Comparison of ENCODE assay signal across 23 cellular contexts in genomic region chr3:193095366-193095765, GRCh38.
DNase-seq lines count a peak whose midpoint lies in the region; ATAC-seq and TF ChIP-seq lines count a peak whose summit lies in the region.
"Had no signal": no experiment of that assay in that cellular context is flagged by ENCODE, and none has a peak within 500 bp of the region (broad histone marks: within the 10 kb centered on the region; RNA-seq: fewer than 3 reads in every experiment).

No MANE protein-coding gene starts in this region.

- no peak overlapping the region for H3K4me3 Mint-ChIP-seq in mesothelial cell of epicardium
- H3K4me3 Mint-ChIP-seq: activated CD4-positive, alpha-beta T cell treated with anti-CD3 and anti-CD28 coated beads for 36 hours; activated CD8-positive, alpha-beta memory T cell treated with anti-CD3 and anti-CD28 coated beads, Interleukin-2, amount 10 ng/mL, durations not matched to agents 7 days and 5 days; activated naive CD8-positive, alpha-beta T cell treated with anti-CD3 and anti-CD28 coated beads, Interleukin-2, amount 50 U/mL, for 24 hours; central memory CD8-positive, alpha-beta T cell; immature natural killer cell; naive thymus-derived CD8-positive, alpha-beta T cell had no signal

- TF ChIP-seq POLR2A in esophagus squamous epithelium (IDR thresholded peaks at IDR 0.05): no peak

- intact Hi-C loops in esophagus squamous epithelium (cut with DNase I): no loop called here

- no peaks in the 10 kb centered on the region for H3K36me3 Mint-ChIP-seq in mesothelial cell of epicardium
- H3K36me3 Mint-ChIP-seq: activated CD8-positive, alpha-beta memory T cell treated with anti-CD3 and anti-CD28 coated beads, Interleukin-2, amount 10 ng/mL, durations not matched to agents 7 days and 5 days; immature natural killer cell had no signal

- no peaks in the 10 kb centered on the region for H3K4me1 ChIP-seq in BE2C
- no peaks in the 10 kb centered on the region for H3K4me1 ChIP-seq in esophagus squamous epithelium
- H3K4me1 ChIP-seq: BLaER1, heart left ventricle had no signal

- DNase-seq in NCI-H187 treated with DMSO at 0.1 percent for 48 hours (lab: John Stamatoyannopoulos, UW) (peak; percentile 4), NCI-H187 (lab: John Stamatoyannopoulos, UW) (no peak), RPMI7951 (ENCODE audit: low read depth) (peak; percentile 5), kidney epithelial cell (ENCODE audit: low read depth) (peak; percentile 45), BE2C (no peak), mesothelial cell of epicardium (ENCODE audit: low spot score in 2 of 2, unreplicated experiment in 2 of 2) (no peak), esophagus squamous epithelium (lab: John Stamatoyannopoulos, UW) (no peak)
- DNase-seq: 8988T; activated CD4-positive, alpha-beta T cell treated with anti-CD3 and anti-CD28 coated beads for 36 hours; activated CD8-positive, alpha-beta memory T cell treated with anti-CD3 and anti-CD28 coated beads, Interleukin-2, amount 10 ng/mL, durations not matched to agents 7 days and 5 days; activated naive CD8-positive, alpha-beta T cell treated with anti-CD3 and anti-CD28 coated beads, Interleukin-2, amount 50 U/mL, for 24 hours; DMS153; effector CD8-positive, alpha-beta T cell; immature natural killer cell; mammary epithelial cell; naive thymus-derived CD8-positive, alpha-beta T cell; RPMI8226; small intestine; stimulated activated CD4-positive, alpha-beta T cell treated with anti-CD3 and anti-CD28 coated beads, Interleukin-4, amount 100 ng/mL, for 1 hour had no signal

- H3K36me3 ChIP-seq in kidney epithelial cell (ENCODE audit: control insufficient read depth, insufficient read depth, low read length): no peaks in the 10 kb centered on the region
- H3K36me3 ChIP-seq in BE2C: no peaks in the 10 kb centered on the region
- no peaks in the 10 kb centered on the region for H3K36me3 ChIP-seq in esophagus squamous epithelium
- H3K36me3 ChIP-seq: BLaER1, heart left ventricle had no signal

- ATAC-seq in HG03280 (IDR thresholded peaks at IDR 0.05; ENCODE audit: unreplicated experiment): no peak
- ATAC-seq: activated CD4-positive, alpha-beta T cell treated with anti-CD3 and anti-CD28 coated beads for 36 hours; activated CD8-positive, alpha-beta memory T cell treated with anti-CD3 and anti-CD28 coated beads, Interleukin-2, amount 10 ng/mL, durations not matched to agents 7 days and 5 days; activated naive CD8-positive, alpha-beta T cell treated with anti-CD3 and anti-CD28 coated beads, Interleukin-2, amount 50 U/mL, for 24 hours; heart left ventricle; naive thymus-derived CD8-positive, alpha-beta T cell had no signal

- no peaks in the 10 kb centered on the region for H3K9me3 ChIP-seq in BE2C
- H3K9me3 ChIP-seq in esophagus squamous epithelium: no peaks in the 10 kb centered on the region
- H3K9me3 ChIP-seq: BLaER1, heart left ventricle had no signal

- no peaks in the 10 kb centered on the region for H3K27me3 Mint-ChIP-seq in mesothelial cell of epicardium (ENCODE audit: low read depth)
- H3K27me3 Mint-ChIP-seq: activated CD4-positive, alpha-beta T cell treated with anti-CD3 and anti-CD28 coated beads for 36 hours; activated CD8-positive, alpha-beta memory T cell treated with anti-CD3 and anti-CD28 coated beads, Interleukin-2, amount 10 ng/mL, durations not matched to agents 7 days and 5 days; central memory CD8-positive, alpha-beta T cell had no signal

- peaks cover 3% of the 10 kb centered on the region for H3K9me3 Mint-ChIP-seq in mesothelial cell of epicardium

- H3K4me3 ChIP-seq in kidney epithelial cell (ENCODE audit: low read depth, low read length) (no peak overlapping the region), BE2C (ENCODE audit: low read depth, low read length) (no peak overlapping the region), esophagus squamous epithelium (no peak overlapping the region)
- H3K4me3 ChIP-seq: BLaER1, heart left ventricle had no signal

- 82 to 90% methylated on average over 2 to 3 of the region's 4 CpGs for whole genome bisulfite sequencing in esophagus squamous epithelium, 2 donors

- no peak for TF ChIP-seq CTCF in kidney epithelial cell (IDR thresholded peaks at IDR 0.05; ENCODE audit: insufficient read depth, low read length, poor library complexity, severe bottlenecking)
- no peak for TF ChIP-seq CTCF in BE2C (IDR thresholded peaks at IDR 0.05; ENCODE audit: low read depth, low read length)
- no peak for TF ChIP-seq CTCF in mesothelial cell of epicardium (IDR thresholded peaks at IDR 0.05; ENCODE audit: unreplicated experiment)
- no peak for TF ChIP-seq CTCF in esophagus squamous epithelium (IDR thresholded peaks at IDR 0.05)

- H3K27me3 ChIP-seq in kidney epithelial cell (ENCODE audit: control insufficient read depth, insufficient read depth, low read length): no peaks in the 10 kb centered on the region
- no peaks in the 10 kb centered on the region for H3K27me3 ChIP-seq in BE2C
- H3K27me3 ChIP-seq in esophagus squamous epithelium: no peaks in the 10 kb centered on the region
- H3K27me3 ChIP-seq: BLaER1, heart left ventricle had no signal

- H3K27ac Mint-ChIP-seq in mesothelial cell of epicardium: no peak overlapping the region
- H3K27ac Mint-ChIP-seq: activated CD4-positive, alpha-beta T cell treated with anti-CD3 and anti-CD28 coated beads for 36 hours; activated CD8-positive, alpha-beta memory T cell treated with anti-CD3 and anti-CD28 coated beads, Interleukin-2, amount 10 ng/mL, durations not matched to agents 7 days and 5 days; activated naive CD8-positive, alpha-beta T cell treated with anti-CD3 and anti-CD28 coated beads, Interleukin-2, amount 50 U/mL, for 24 hours; immature natural killer cell had no signal

- no peak overlapping the region for H3K27ac ChIP-seq in esophagus squamous epithelium
- H3K27ac ChIP-seq: BLaER1, heart left ventricle had no signal

- H3K4me1 Mint-ChIP-seq in mesothelial cell of epicardium: peaks cover 11% of the 10 kb centered on the region
- H3K4me1 Mint-ChIP-seq: activated CD4-positive, alpha-beta T cell treated with anti-CD3 and anti-CD28 coated beads for 36 hours; activated CD8-positive, alpha-beta memory T cell treated with anti-CD3 and anti-CD28 coated beads, Interleukin-2, amount 10 ng/mL, durations not matched to agents 7 days and 5 days; activated naive CD8-positive, alpha-beta T cell treated with anti-CD3 and anti-CD28 coated beads, Interleukin-2, amount 50 U/mL, for 24 hours; central memory CD8-positive, alpha-beta T cell; immature natural killer cell; naive thymus-derived CD8-positive, alpha-beta T cell had no signal

Comparison
In these comparisons a context has a peak if more than half of its experiments do, and no peak if none do; other contexts are left out.
1. DNase-seq: peak in NCI-H187 treated with DMSO at 0.1 percent for 48 hours (single experiment), RPMI7951 (single experiment) and kidney epithelial cell (single experiment); none in NCI-H187 (0 of 2), BE2C (single experiment), mesothelial cell of epicardium (0 of 2) and esophagus squamous epithelium (single experiment).